Comparison of ENCODE assay signal across 16 cellular contexts in genomic region chr1:18360251-18360650, GRCh38.
DNase-seq lines count a peak whose midpoint lies in the region; ATAC-seq, FAIRE-seq and TF ChIP-seq lines count a peak whose summit lies in the region.
"Had no signal": no experiment of that assay in that cellular context is flagged by ENCODE, and none has a peak within 500 bp of the region (broad histone marks: within the 10 kb centered on the region; RNA-seq: fewer than 3 reads in every experiment).

No MANE protein-coding gene starts in this region.

- 46% methylated on average over 7 of the region's 7 CpGs for WGBS in GM12878 (ENCODE audit: insufficient coverage, insufficient replicate concordance, low lambda C conversion rate, missing lambda C conversion rate)
- 75% methylated on average over 7 of the region's 7 CpGs for WGBS in prostate gland

- RAD21 ChIA-PET in GM12878 (lab: Charles Lee; ENCODE audit: unreplicated experiment), result no interaction called here

- intact Hi-C loops in Calu3 (cut with micrococcal nuclease; ENCODE audit: unreplicated experiment) (no loop called here), GM12878 (cut with micrococcal nuclease; ENCODE audit: unreplicated experiment) (no loop called here), prostate gland (cut with DNase I) (no loop called here)

- H3K36me3 Mint-ChIP-seq in Calu3 (ENCODE audit: insufficient read depth, unreplicated experiment), result no peaks in the 10 kb centered on the region

- BruUV-seq in Calu3 (replicated peaks; lab: Mats Ljungman, UMichigan), result no TSS peak
- no TSS peak for BruUV-seq in GM12878 (replicated peaks; lab: Mats Ljungman, UMichigan)

- H3K9me3 Mint-ChIP-seq in Calu3 (ENCODE audit: low read depth, unreplicated experiment), result no peaks in the 10 kb centered on the region
- H3K9me3 Mint-ChIP-seq: GM23338; T-helper 1 cell treated with Interleukin-12 subunit alpha and Interleukin-12 subunit beta and Interleukin-4 antibody, amounts not matched to agents 30 μg/mL and 1 μg/mL, for 36 hours had no signal

- H4K20me1 ChIP-seq in GM12878 (ENCODE audit: control insufficient read depth, insufficient read depth), result no peaks in the 10 kb centered on the region

- H2AFZ ChIP-seq in GM12878 (ENCODE audit: control insufficient read depth, low read depth, low read length), result no peak overlapping the region
- H2AFZ ChIP-seq: GM23338, PC-9 had no signal

- DNase-seq in Calu3 (peak; percentile 15), MG63 (peak; percentile 6), GM12878 (ENCODE audit: low read depth, low spot score) (no peak), kidney tubule cell (ENCODE audit: low spot score) (peak; percentile 70), NCI-H510A treated with DMSO at 0.1 percent for 48 hours (lab: John Stamatoyannopoulos, UW) (no peak), prostate gland (ENCODE audit: low spot score) (no peak), KG1 (lab: John Stamatoyannopoulos, UW) (no peak)
- DNase-seq: NCI-H1436 treated with DMSO at 0.1 percent for 48 hours, NCI-H2029 treated with DMSO at 0.1 percent for 48 hours, NCI-H774, PC-9, SHP77 had no signal

- no peak overlapping the region for H3K4me3 Mint-ChIP-seq in Calu3 (ENCODE audit: low read depth, unreplicated experiment)
- H3K4me3 Mint-ChIP-seq: GM23338; T-helper 1 cell treated with Interleukin-12 subunit alpha and Interleukin-12 subunit beta and Interleukin-4 antibody, amounts not matched to agents 30 μg/mL and 1 μg/mL, for 36 hours had no signal

- FAIRE-seq in GM12878 (lab: Jason Lieb, UNC), result no peak
- FAIRE-seq: A549 had no signal

- ATAC-seq in GM12878 (no peak), GM21737 (IDR thresholded peaks at IDR 0.05; ENCODE audit: unreplicated experiment) (no peak)
- ATAC-seq: A549, GM23338 had no signal

- no peak for TF ChIP-seq POLR2A in GM12878 (IDR thresholded peaks at IDR 0.05; ENCODE audit: low read depth, low read length)
- no peak for TF ChIP-seq POLR2A in prostate gland (IDR thresholded peaks at IDR 0.05)

- H3K27me3 ChIP-seq in MG63 (peaks cover 14% of the 10 kb centered on the region), GM12878 (replicated peaks in 1 of 2; ENCODE audit: control insufficient read depth in 2 of 2, insufficient read depth in 2 of 2, low read length in 1 of 2) (no peaks in the 10 kb centered on the region; a peak in 1 of 4 replicates), prostate gland (replicated peaks; ENCODE audit: insufficient read depth) (peaks cover 12% of the 10 kb centered on the region)

- H3K4me1 ChIP-seq in GM12878 (ENCODE audit: control insufficient read depth, insufficient read depth, low read length) (no peaks in the 10 kb centered on the region), prostate gland (replicated peaks) (no peaks in the 10 kb centered on the region)
- H3K4me1 ChIP-seq: A549 had no signal

- H3K36me3 ChIP-seq in MG63, result no peaks in the 10 kb centered on the region
- no peaks in the 10 kb centered on the region for H3K36me3 ChIP-seq in GM12878 (ENCODE audit: control insufficient read depth in 2 of 2, insufficient read depth in 2 of 2, low read length in 1 of 2)
- no peaks in the 10 kb centered on the region for H3K36me3 ChIP-seq in prostate gland

- CTCF ChIA-PET in Calu3 (lab: Charles Lee) (no interaction called here), GM12878 (lab: Yijun Ruan, JAX) (interaction anchor here (1.2 to 2.1 kb wide), 3 partner anchors 13 to 62 kb away, joined by 3 to 6 read pairs (median 5); no protein-coding TSS in a partner anchor)

- no peaks in the 10 kb centered on the region for H3K4me1 Mint-ChIP-seq in Calu3 (ENCODE audit: low read depth, unreplicated experiment)

- H3K4me3 ChIP-seq in MG63 (no peak overlapping the region), GM12878 (no peak overlapping the region), prostate gland (no peak overlapping the region)
- H3K4me3 ChIP-seq: A549, GM23338, PC-9 had no signal

- POLR2A ChIA-PET in GM12878 (lab: Charles Lee), result no interaction called here

- no peak overlapping the region for H3K9ac ChIP-seq in GM12878 (ENCODE audit: control insufficient read depth, insufficient read depth, low read length)

- SMC1A ChIA-PET in GM12878 (lab: Charles Lee; ENCODE audit: uncharacterized antibody, unreplicated experiment), result interaction anchor here (0.6 kb wide), 1 partner anchor 218 kb away, joined by 3 read pairs; no protein-coding TSS in a partner anchor

- H3K27me3 Mint-ChIP-seq in Calu3 (ENCODE audit: unreplicated experiment), result peaks cover 78% of the 10 kb centered on the region

- H3K27ac ChIP-seq in GM12878 (ENCODE audit: control insufficient read depth, insufficient read depth) (no peak overlapping the region), prostate gland (no peak overlapping the region)
- H3K27ac ChIP-seq: A549, PC-9 had no signal

- no peak overlapping the region for H3K27ac Mint-ChIP-seq in Calu3 (ENCODE audit: unreplicated experiment)
- H3K27ac Mint-ChIP-seq: GM23338; T-helper 1 cell treated with Interleukin-12 subunit alpha and Interleukin-12 subunit beta and Interleukin-4 antibody, amounts not matched to agents 30 μg/mL and 1 μg/mL, for 36 hours had no signal

- no peak for TF ChIP-seq RAD21 in GM12878 (IDR thresholded peaks at IDR 0.05; ENCODE audit: insufficient read depth, low read depth, low read length)

- H3K9me3 ChIP-seq in MG63 (no peaks in the 10 kb centered on the region), GM12878 (replicated peaks; ENCODE audit: control insufficient read depth, insufficient read depth, low read length) (no peaks in the 10 kb centered on the region), prostate gland (no peaks in the 10 kb centered on the region)
- H3K9me3 ChIP-seq: A549 had no signal

- TF ChIP-seq CTCF in Calu3 (IDR thresholded peaks at IDR 0.05; ENCODE audit: unreplicated experiment), result no peak
- TF ChIP-seq CTCF in GM12878 (IDR thresholded peaks at IDR 0.05 in 2 of 3, conservative IDR thresholded peaks at IDR 0.05 in 1 of 3; ENCODE audit: control insufficient read depth in 2 of 3, extremely low read depth in 1 of 3, insufficient read depth in 1 of 3, low read depth in 3 of 3, low read length in 3 of 3), result peak in 1 of 3 experiments; percentile 25; a peak in 1 of 6 replicates
- no peak for TF ChIP-seq CTCF in prostate gland (IDR thresholded peaks at IDR 0.05)

- H3K4me2 ChIP-seq in GM12878 (ENCODE audit: control insufficient read depth, insufficient read depth), result no peak overlapping the region
- H3K4me2 ChIP-seq: A549, GM23338, PC-9 had no signal

- no peaks in the 10 kb centered on the region for H3K79me2 ChIP-seq in GM12878 (ENCODE audit: control insufficient read depth, insufficient read depth, low read length)

- no peak for TF ChIP-seq EP300 in GM12878 (IDR thresholded peaks at IDR 0.05; ENCODE audit: borderline replicate concordance in 1 of 2, control insufficient read depth in 1 of 2, low read depth in 2 of 2, low read length in 2 of 2)

- in situ Hi-C loops in GM12878 (cut with MboI), result no loop called here

TF ChIP-seq in GM12878, 131 proteins besides CTCF, POLR2A, EP300 and RAD21:
- TF ChIP-seq ZNF24 (IDR thresholded peaks at IDR 0.05) (peak; percentile 92), POLR2AphosphoS5 (IDR thresholded peaks at IDR 0.05; ENCODE audit: low read length) (no peak)
TF ChIP-seq in GM12878: peak in this region for 1.

Comparison
In these comparisons a context has a peak if more than half of its experiments do, and no peak if none do; other contexts are left out.
1. DNase-seq: peak in Calu3 (single experiment), MG63 (single experiment) and kidney tubule cell (single experiment); none in GM12878 (single experiment), NCI-H510A treated with DMSO at 0.1 percent for 48 hours (single experiment), prostate gland (single experiment) and KG1 (single experiment).